Comparison of ENCODE assay signal across 1 cellular context in genomic region chr5:77632526-77633268, GRCh38.
TF ChIP-seq lines count a peak whose summit lies in the region.

No MANE protein-coding gene starts in this region.

TF ChIP-seq in GM12878, 131 proteins besides CTCF, POLR2A, EP300 and RAD21 (continued from another document and continues in another):
- TF ChIP-seq NKRF (conservative IDR thresholded peaks at IDR 0.05) (no peak), ZNF274 (IDR thresholded peaks at IDR 0.05; ENCODE audit: insufficient read depth, insufficient read length) (no peak), TCF3 (IDR thresholded peaks at IDR 0.05; ENCODE audit: borderline replicate concordance, insufficient read depth, low read depth, low read length) (no peak), RELB (IDR thresholded peaks at IDR 0.05; ENCODE audit: low read depth) (0 out of 2 replicates have a peak, but pooled peaks have one; percentile 18), CUX1 (IDR thresholded peaks at IDR 0.05; ENCODE audit: insufficient replicate concordance, low read depth, low read length) (no peak), FOXM1 (IDR thresholded peaks at IDR 0.05; ENCODE audit: low read depth, low read length) (no peak), BMI1 (IDR thresholded peaks at IDR 0.05; ENCODE audit: borderline replicate concordance) (no peak), CBFB (IDR thresholded peaks at IDR 0.05; ENCODE audit: low read depth) (0 out of 2 replicates have a peak, but pooled peaks have one; percentile 40), SKIL (IDR thresholded peaks at IDR 0.05; ENCODE audit: low read depth, poor library complexity, severe bottlenecking) (no peak), KDM1A (IDR thresholded peaks at IDR 0.05; ENCODE audit: borderline replicate concordance) (no peak), TCF7 (IDR thresholded peaks at IDR 0.05; ENCODE audit: borderline replicate concordance) (no peak), ZBTB11 (CRISPR knock-in tag; IDR thresholded peaks at IDR 0.05) (no peak), USF2 (IDR thresholded peaks at IDR 0.05; ENCODE audit: borderline replicate concordance, low read depth, low read length) (no peak), SREBF2 (IDR thresholded peaks at IDR 0.05; ENCODE audit: low read length) (no peak), PKNOX1 (IDR thresholded peaks at IDR 0.05) (no peak), SMC3 (IDR thresholded peaks at IDR 0.05; ENCODE audit: borderline replicate concordance, low read length) (no peak), RB1 (IDR thresholded peaks at IDR 0.05; ENCODE audit: borderline replicate concordance) (no peak), SREBF1 (IDR thresholded peaks at IDR 0.05; ENCODE audit: low read length) (no peak), SP1 (IDR thresholded peaks at IDR 0.05; ENCODE audit: low read depth, low read length) (peak; percentile 13), SIX5 (IDR thresholded peaks at IDR 0.05; ENCODE audit: low read depth, low read length, severe bottlenecking) (no peak), CBX3 (IDR thresholded peaks at IDR 0.05; ENCODE audit: borderline replicate concordance, low read depth) (no peak), CEBPZ (IDR thresholded peaks at IDR 0.05; ENCODE audit: low read depth, low read length) (no peak), KAT2A (conservative IDR thresholded peaks at IDR 0.05; ENCODE audit: control insufficient read depth, low read depth, low read length) (no peak), ZBTB33 (IDR thresholded peaks at IDR 0.05) (no peak), CREB1 (IDR thresholded peaks at IDR 0.05; ENCODE audit: low read depth) (no peak), IRF3 (IDR thresholded peaks at IDR 0.05) (no peak), ETV6 (conservative IDR thresholded peaks at IDR 0.05 in 1 of 2, IDR thresholded peaks at IDR 0.05 in 1 of 2; ENCODE audit: borderline replicate concordance in 1 of 2, low read depth in 1 of 2) (no peak), SMAD5 (IDR thresholded peaks at IDR 0.05; ENCODE audit: low read depth) (no peak), TARDBP (IDR thresholded peaks at IDR 0.05; ENCODE audit: borderline replicate concordance) (no peak), MYB (IDR thresholded peaks at IDR 0.05; ENCODE audit: borderline replicate concordance, low read depth, low read length) (no peak), WRNIP1 (IDR thresholded peaks at IDR 0.05; ENCODE audit: borderline replicate concordance, low read depth, low read length) (no peak), NRF1 (conservative IDR thresholded peaks at IDR 0.05; ENCODE audit: low read depth, low read length) (no peak)
